8 cellular contexts compared by ENCODE assay signal in genomic region chr20:43537921-43538854, GRCh38. TPM values are rescaled to one million over a fixed set of nuclear protein-coding genes. Genes with fewer than 3 reads are reported as not detected.
DNase-seq lines count a peak whose midpoint lies in the region; ATAC-seq and TF ChIP-seq lines count a peak whose summit lies in the region.

No MANE protein-coding gene starts in this region.

- peaks cover 10% of the 10 kb centered on the region for H3K36me3 ChIP-seq in rectal smooth muscle tissue (ENCODE audit: control insufficient read depth, insufficient read depth, low read length)

- H3K9ac ChIP-seq in rectal smooth muscle tissue (ENCODE audit: low read length), result no peak overlapping the region

- peak overlapping the region; percentile 23 for H3K4me3 ChIP-seq in rectal smooth muscle tissue (ENCODE audit: low read length)

- H3K4me1 ChIP-seq in rectal smooth muscle tissue (ENCODE audit: control insufficient read depth, insufficient read depth, low read length), result no peaks in the 10 kb centered on the region

- ATAC-seq in SK-N-SH treated with all-trans-retinoic acid at 6 μM for 48 hours (peak; percentile 84), left ventricle myocardium superior (peak; percentile 68), HG03108 (IDR thresholded peaks at IDR 0.05; ENCODE audit: unreplicated experiment) (no peak), HG03442 (IDR thresholded peaks at IDR 0.05; ENCODE audit: unreplicated experiment) (no peak)

- H3K27ac ChIP-seq in rectal smooth muscle tissue (ENCODE audit: low read depth, low read length), result no peak overlapping the region

- DNase-seq in EH (ENCODE audit: low read depth) (peak; percentile 70), anterior cingulate cortex (lab: John Stamatoyannopoulos, UW) (peak in 49 of 58 donors; percentile 13 to 84 (median 38)), left ventricle myocardium superior (peak; percentile 71)

- TF ChIP-seq CTCF in LNCAP (IDR thresholded peaks at IDR 0.05), result peak; percentile 96

- no peaks in the 10 kb centered on the region for H3K27me3 ChIP-seq in rectal smooth muscle tissue (ENCODE audit: control insufficient read depth, insufficient read depth, low read length)

- intact Hi-C loops in left ventricle myocardium superior (cut with micrococcal nuclease), result no loop called here

TF ChIP-seq in SK-N-SH treated with all-trans-retinoic acid at 6 μM for 48 hours, 23 proteins besides CTCF, POLR2A, EP300 and RAD21:
- no peak for TF ChIP-seq POU6F1 (CRISPR knock-in tag; IDR thresholded peaks at IDR 0.05; ENCODE audit: borderline replicate concordance, low read depth)
- TF ChIP-seq CREB5 (CRISPR knock-in tag; IDR thresholded peaks at IDR 0.05; ENCODE audit: low read depth), result no peak
- TF ChIP-seq CSRNP3 (CRISPR knock-in tag; IDR thresholded peaks at IDR 0.05), result no peak
- TF ChIP-seq SNAI2 (CRISPR knock-in tag; IDR thresholded peaks at IDR 0.05), result no peak
- no peak for TF ChIP-seq TSHZ2 (CRISPR knock-in tag; IDR thresholded peaks at IDR 0.05)
- no peak for TF ChIP-seq ARNTL (CRISPR knock-in tag; IDR thresholded peaks at IDR 0.05; ENCODE audit: borderline replicate concordance, low read depth)
- TF ChIP-seq CSDC2 (CRISPR knock-in tag; IDR thresholded peaks at IDR 0.05), result no peak

RNA-seq across cellular contexts. Expression of gene SGK2, which starts 20.6 kb away (rescaled TPM):
- total RNA-seq in left ventricle myocardium superior, result 0.32 TPM

RNA-seq across cellular contexts. Expression of gene L3MBTL1, which starts 30.7 kb away (rescaled TPM):
- total RNA-seq in left ventricle myocardium superior, result 5.7 TPM

RNA-seq across cellular contexts. Expression of gene IFT52, which starts 52.5 kb away (rescaled TPM):
- 5.2 TPM for total RNA-seq in left ventricle myocardium superior

Comparison
In these comparisons a context has a peak if more than half of its experiments do, and no peak if none do; other contexts are left out.
1. ATAC-seq: peak in SK-N-SH treated with all-trans-retinoic acid at 6 μM for 48 hours (single experiment) and left ventricle myocardium superior (single experiment); none in HG03108 (single experiment) and HG03442 (single experiment).
2. Peak in every context shown above with its lines, with median percentiles within 50 percentile points of each other: DNase-seq.